In the genomic region with DNA sequence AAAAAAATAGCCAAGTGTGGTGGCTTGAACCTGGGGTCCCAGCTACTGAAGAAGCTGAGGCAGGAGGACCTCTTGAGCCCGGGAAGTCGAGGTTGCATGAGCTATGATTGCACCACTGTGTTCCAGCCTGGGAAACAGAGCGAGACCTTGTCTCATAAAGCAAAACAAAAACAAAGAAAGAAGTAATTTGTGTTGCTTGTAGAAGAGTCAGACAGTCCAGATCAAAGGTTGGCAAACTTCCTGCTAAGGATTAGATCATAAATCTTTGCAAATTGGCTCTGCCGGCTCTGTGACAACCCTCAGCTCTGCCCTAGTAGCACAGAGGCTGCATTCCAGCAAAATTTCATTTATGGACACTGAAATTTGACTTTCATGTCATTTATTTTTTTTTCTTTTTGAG, we compare ENCODE assay signal across 11 cellular contexts. TPM values are rescaled to one million over a fixed set of nuclear protein-coding genes. Genes with fewer than 3 reads are reported as not detected.
DNase-seq lines count a peak whose midpoint lies in the region; TF ChIP-seq lines count a peak whose summit lies in the region.
"Had no signal": no experiment of that assay in that cellular context is flagged by ENCODE, and none has a peak within 500 bp of the region (broad histone marks: within the 10 kb centered on the region; RNA-seq: fewer than 3 reads in every experiment).

No MANE protein-coding gene starts in this region.

- H3K27me3 ChIP-seq in adrenal gland: no peaks in the 10 kb centered on the region
- no peaks in the 10 kb centered on the region for H3K27me3 ChIP-seq in kidney epithelial cell (ENCODE audit: control insufficient read depth, insufficient read depth, low read length)
- no peaks in the 10 kb centered on the region for H3K27me3 ChIP-seq in GM23248 (replicated peaks; ENCODE audit: insufficient read depth)
- H3K27me3 ChIP-seq: heart left ventricle had no signal

- in situ Hi-C loops in GM23248 (cut with MboI): no loop called here

- H2AFZ ChIP-seq in GM23248: no peak overlapping the region

- TF ChIP-seq POLR2A in adrenal gland (IDR thresholded peaks at IDR 0.05) (no peak), lower leg skin (IDR thresholded peaks at IDR 0.05) (no peak)

- H3K9me3 ChIP-seq in adrenal gland (replicated peaks in 1 of 3) (no peaks in the 10 kb centered on the region), GM23248 (ENCODE audit: low read depth) (no peaks in the 10 kb centered on the region)
- H3K9me3 ChIP-seq: heart left ventricle had no signal

- TF ChIP-seq CTCF in adrenal gland (IDR thresholded peaks at IDR 0.05) (no peak), kidney epithelial cell (IDR thresholded peaks at IDR 0.05; ENCODE audit: insufficient read depth, low read length, poor library complexity, severe bottlenecking) (no peak), lower leg skin (IDR thresholded peaks at IDR 0.05) (no peak)

- H3F3A ChIP-seq in GM23248 (ENCODE audit: insufficient read depth): no peaks in the 10 kb centered on the region

- no peaks in the 10 kb centered on the region for H3K9me2 ChIP-seq in GM23248 (ENCODE audit: insufficient read depth)

- no peak overlapping the region for H3K4me2 ChIP-seq in GM23248 (ENCODE audit: unreplicated experiment)

- peaks cover 15 to 17% of the 10 kb centered on the region in 2 donors for H3K4me1 ChIP-seq in adrenal gland (replicated peaks in 1 of 2)
- no peaks in the 10 kb centered on the region for H3K4me1 ChIP-seq in GM23248 (ENCODE audit: insufficient read depth)

- no peaks in the 10 kb centered on the region for H3K79me2 ChIP-seq in GM23248 (ENCODE audit: insufficient read depth)

- intact Hi-C loops in adrenal gland (cut with DNase I): loop anchor here (10.0 kb wide), 1 partner anchor 116 kb away; a partner anchor contains a TSS
- intact Hi-C loops in lower leg skin (cut with DNase I; ENCODE audit: low total_unique reads): no loop called here

- 1 to 10% (median 9%) methylated on average over 4 of the region's 4 CpGs for WGBS in adrenal gland, 4 donors
- 28 to 38% methylated on average over 4 of the region's 4 CpGs for WGBS in lower leg skin, 2 donors
- 31 to 40% methylated on average over 4 of the region's 4 CpGs for WGBS in GM23248 (ENCODE audit: low coverage in 1 of 2, low lambda C conversion rate in 2 of 2, missing lambda C conversion rate in 2 of 2), 2 experiments

- no peaks in the 10 kb centered on the region for H4K20me1 ChIP-seq in GM23248 (ENCODE audit: insufficient read depth)

- H3K36me3 ChIP-seq in adrenal gland (replicated peaks in 1 of 2): peaks cover 0 to 71% of the 10 kb centered on the region in 2 donors
- peaks cover 4% of the 10 kb centered on the region for H3K36me3 ChIP-seq in kidney epithelial cell (ENCODE audit: control insufficient read depth, insufficient read depth, low read length)
- peaks cover 29% of the 10 kb centered on the region; the same call in 1 of the 2 replicates for H3K36me3 ChIP-seq in GM23248 (ENCODE audit: low read depth)

- H3K4me3 ChIP-seq in adrenal gland: no peak overlapping the region
- no peak overlapping the region for H3K4me3 ChIP-seq in kidney epithelial cell (ENCODE audit: low read depth, low read length)
- no peak overlapping the region for H3K4me3 ChIP-seq in lower leg skin (ENCODE audit: low read depth, poor library complexity, severe bottlenecking)
- no peak overlapping the region for H3K4me3 ChIP-seq in GM23248
- H3K4me3 ChIP-seq: heart left ventricle had no signal

- no peak overlapping the region for H3K9ac ChIP-seq in GM23248

- DNase-seq in NCI-H2196 (lab: John Stamatoyannopoulos, UW; ENCODE audit: unreplicated experiment) (peak; percentile 19), NCI-H2196 treated with DMSO at 0.1 percent for 48 hours (lab: John Stamatoyannopoulos, UW; ENCODE audit: unreplicated experiment) (no peak), adrenal gland (peak; percentile 38 to 83 (median 69)), kidney epithelial cell (ENCODE audit: low read depth) (peak; percentile 26), substantia nigra (lab: John Stamatoyannopoulos, UW) (peak in 13 of 49 donors; percentile 4 to 39 (median 12)), islet precursor cell (no peak), lower leg skin (ENCODE audit: low spot score in 2 of 2) (no peak), GM23248 (no peak)
- DNase-seq: activated B cell treated with CpG ODN at 0.5 μM for 24 hours, heart left ventricle, NCI-H146 had no signal

- H3K27ac ChIP-seq in adrenal gland: peak overlapping the region; percentile 42 to 64 (median 58)
- H3K27ac ChIP-seq in substantia nigra (ENCODE audit: low read depth, low read length, poor library complexity, severe bottlenecking): peak overlapping the region; percentile 84
- no peak overlapping the region for H3K27ac ChIP-seq in GM23248

RNA-seq across cellular contexts. Expression of a gene that starts 19.0 kb away (rescaled TPM):
- total RNA-seq in adrenal gland (100 to 1,000 TPM in 1 of 8 donors, 10 to 100 TPM in 7; 43.7 to 103 (median 63.8) TPM), kidney epithelial cell (73.5 and 78.2 TPM in 2 replicates), lower leg skin (100 to 1,000 TPM; 104 to 125 (median 111) TPM)
- polyA plus RNA-seq in adrenal gland (10 to 100 TPM; 26.6 to 70.5 (median 27.0) TPM), GM23248 (2016; fragmentation: Nextera tagmentation; extraction: Ambion mirVana) (48.0 and 49.6 TPM in 2 replicates)
- 57.9 and 59.8 TPM in 2 replicates for total RNA-seq in GM23248 (2014; rRNA removed; shearing (Covaris generic))

RNA-seq across cellular contexts. Expression of a gene that starts 26.7 kb away (rescaled TPM):
- total RNA-seq in adrenal gland (100 to 1,000 TPM in 4 of 8 donors, 10 to 100 TPM in 4; 62.4 to 133 (median 94.6) TPM), kidney epithelial cell (85.7 and 104 TPM in 2 replicates), lower leg skin (10 to 100 TPM; 26.5 to 54.0 (median 41.3) TPM)
- polyA plus RNA-seq in adrenal gland (10 to 100 TPM; 37.1 to 52.8 (median 49.1) TPM), GM23248 (2016; fragmentation: Nextera tagmentation; extraction: Ambion mirVana) (443 and 482 TPM in 2 replicates)
- total RNA-seq in GM23248 (2014; rRNA removed; shearing (Covaris generic)): 633 and 640 TPM in 2 replicates

RNA-seq across cellular contexts. Expression of a gene that starts 35.0 kb away (rescaled TPM):
- total RNA-seq in adrenal gland (100 to 1,000 TPM in 2 of 8 donors, 10 to 100 TPM in 6; 37.3 to 119 (median 70.5) TPM), kidney epithelial cell (97.2 and 108 TPM in 2 replicates), lower leg skin (100 to 1,000 TPM in 3 of 4 donors, 10 to 100 TPM in 1; 93.7 to 115 (median 103) TPM)
- polyA plus RNA-seq in adrenal gland (10 to 100 TPM; 15.2 to 25.8 (median 15.5) TPM), GM23248 (2016; fragmentation: Nextera tagmentation; extraction: Ambion mirVana) (10.5 and 10.7 TPM in 2 replicates)
- 100 and 116 TPM in 2 replicates for total RNA-seq in GM23248 (2014; rRNA removed; shearing (Covaris generic))

RNA-seq across cellular contexts. Expression of a gene that starts 58.1 kb away (rescaled TPM):
- total RNA-seq in adrenal gland (10 to 100 TPM; 15.1 to 60.7 (median 26.6) TPM), kidney epithelial cell (67.4 and 69.9 TPM in 2 replicates), lower leg skin (10 to 100 TPM; 27.3 to 33.2 (median 30.1) TPM)
- polyA plus RNA-seq in adrenal gland (10 to 100 TPM in 2 of 3 donors, 1 to 10 TPM in 1; 5.0 to 71.1 (median 43.7) TPM), GM23248 (2016; fragmentation: Nextera tagmentation; extraction: Ambion mirVana) (19.4 and 23.0 TPM in 2 replicates)
- total RNA-seq in GM23248 (2014; rRNA removed; shearing (Covaris generic)): 21.8 and 26.8 TPM in 2 replicates

Comparison
In these comparisons a context has a peak if more than half of its experiments do, and no peak if none do; other contexts are left out.
1. DNase-seq: peak in NCI-H2196 (single experiment), adrenal gland (7 of 7) and kidney epithelial cell (single experiment); none in NCI-H2196 treated with DMSO at 0.1 percent for 48 hours (single experiment), islet precursor cell (single experiment), lower leg skin (0 of 2) and GM23248 (single experiment).